In genomic region chr3:188349276-188349962, GRCh38 we compare ENCODE assay signal across 10 cellular contexts.
DNase-seq lines count a peak whose midpoint lies in the region; ATAC-seq, FAIRE-seq and TF ChIP-seq lines count a peak whose summit lies in the region.
"Had no signal": no experiment of that assay in that cellular context is flagged by ENCODE, and none has a peak within 500 bp of the region (broad histone marks: within the 10 kb centered on the region; RNA-seq: fewer than 3 reads in every experiment).

No MANE protein-coding gene starts in this region.

- intact Hi-C loops in tibial artery (cut with DNase I; ENCODE audit: low total_unique reads): no loop called here
- intact Hi-C loops in activated naive CD4-positive, alpha-beta T cell treated with anti-CD3 and anti-CD28 coated beads for 36 hours (cut with micrococcal nuclease): no loop called here

- H3K4me3 ChIP-seq in keratinocyte (ENCODE audit: control insufficient read depth in 2 of 3, extremely low read depth in 1 of 3, insufficient read depth in 2 of 3, low read depth in 1 of 3, low read length in 3 of 3): no peak overlapping the region
- H3K4me3 ChIP-seq in tibial artery: no peak overlapping the region

- H3K36me3 Mint-ChIP-seq in brain: no peaks in the 10 kb centered on the region
- H3K36me3 Mint-ChIP-seq in activated naive CD4-positive, alpha-beta T cell treated with anti-CD3 and anti-CD28 coated beads for 36 hours (ENCODE audit: low read depth): no peaks in the 10 kb centered on the region

- peaks cover 0 to 3% of the 10 kb centered on the region in 2 experiments for H3K36me3 ChIP-seq in keratinocyte (ENCODE audit: control insufficient read depth in 2 of 2, extremely low read depth in 1 of 2, insufficient read depth in 2 of 2, low read length in 2 of 2)
- H3K36me3 ChIP-seq in tibial artery: peaks cover 0 to 6% (median 0%) of the 10 kb centered on the region in 3 donors

- CTCF ChIA-PET in activated naive CD4-positive, alpha-beta T cell treated with anti-CD3 and anti-CD28 coated beads for 36 hours (lab: Charles Lee): interaction anchor here (0.6 kb wide), 1 partner anchor 11 kb away, joined by 3 read pairs; no protein-coding TSS in a partner anchor

- DNase-seq in HuH-7 (ENCODE audit: low spot score): peak; percentile 12
- no peak for DNase-seq in keratinocyte (ENCODE audit: low read depth, low spot score)
- no peak for DNase-seq in tibial artery
- DNase-seq in activated naive CD4-positive, alpha-beta T cell treated with anti-CD3 and anti-CD28 coated beads for 36 hours: no peak
- no peak for DNase-seq in UCSD-AML1 (lab: John Stamatoyannopoulos, UW; ENCODE audit: unreplicated experiment)
- DNase-seq in stimulated activated naive CD4-positive, alpha-beta T cell (lab: John Stamatoyannopoulos, UW): no peak
- DNase-seq: activated CD4-positive, alpha-beta T cell treated with anti-CD3 and anti-CD28 coated beads, Interleukin-2, amount 50 U/mL, for 1 hour; cerebellar nuclear complex had no signal

- no peaks in the 10 kb centered on the region for H3K9me1 ChIP-seq in keratinocyte (ENCODE audit: control insufficient read depth, extremely low read depth, insufficient read depth, low read length)

- peak overlapping the region; percentile 48 for H3K4me2 ChIP-seq in keratinocyte (ENCODE audit: control insufficient read depth, extremely low read depth, insufficient read depth, low read depth, low read length)

- TF ChIP-seq CTCF in brain (conservative IDR thresholded peaks at IDR 0.05) (no peak), keratinocyte (optimal IDR thresholded peaks at IDR 0.05 in 1 of 3, IDR thresholded peaks at IDR 0.05 in 1 of 3, conservative IDR thresholded peaks at IDR 0.05 in 1 of 3; ENCODE audit: extremely low read depth in 1 of 3, insufficient read depth in 2 of 3, low read length in 3 of 3) (peak in 2 of 3 experiments; percentile 14 to 28), tibial artery (IDR thresholded peaks at IDR 0.05) (no peak)

- H3K27me3 ChIP-seq in keratinocyte (ENCODE audit: control insufficient read depth, extremely low read depth, insufficient read depth, low read length): no peaks in the 10 kb centered on the region
- no peaks in the 10 kb centered on the region for H3K27me3 ChIP-seq in tibial artery

- H2AFZ ChIP-seq in keratinocyte (ENCODE audit: control insufficient read depth, low read length): no peak overlapping the region

- H3K9ac ChIP-seq in keratinocyte (ENCODE audit: control insufficient read depth, extremely low read depth, insufficient read depth, low read length): peak overlapping the region; percentile 9

- no peak overlapping the region for H3K4me3 Mint-ChIP-seq in brain
- H3K4me3 Mint-ChIP-seq in activated naive CD4-positive, alpha-beta T cell treated with anti-CD3 and anti-CD28 coated beads for 36 hours: no peak overlapping the region

- no peak for ATAC-seq in HG02840 (IDR thresholded peaks at IDR 0.05; ENCODE audit: low FRiP score, unreplicated experiment)

- H3K27ac Mint-ChIP-seq in brain: peak overlapping the region in 3 of 5 experiments; percentile 1 to 59 (median 36)
- no peak overlapping the region for H3K27ac Mint-ChIP-seq in activated naive CD4-positive, alpha-beta T cell treated with anti-CD3 and anti-CD28 coated beads for 36 hours

- peak overlapping the region; percentile 52 for H3K27ac ChIP-seq in keratinocyte (ENCODE audit: control insufficient read depth, insufficient read depth, low read length)
- H3K27ac ChIP-seq in tibial artery: peak overlapping the region; percentile 56 to 68

- H3K4me1 ChIP-seq in keratinocyte (ENCODE audit: control insufficient read depth, extremely low read depth, insufficient read depth, low read length) (peaks cover 33% of the 10 kb centered on the region), tibial artery (peaks cover 0 to 97% (median 41%) of the 10 kb centered on the region in 4 donors)

- no peaks in the 10 kb centered on the region for H3K79me2 ChIP-seq in keratinocyte (ENCODE audit: control insufficient read depth, insufficient read depth, low read length)

- H3K9me3 ChIP-seq in keratinocyte (ENCODE audit: control insufficient read depth, low read depth, low read length) (no peaks in the 10 kb centered on the region), tibial artery (no peaks in the 10 kb centered on the region)

- H3K9me3 Mint-ChIP-seq in brain: no peaks in the 10 kb centered on the region
- H3K9me3 Mint-ChIP-seq in activated naive CD4-positive, alpha-beta T cell treated with anti-CD3 and anti-CD28 coated beads for 36 hours: no peaks in the 10 kb centered on the region

- no peaks in the 10 kb centered on the region for H4K20me1 ChIP-seq in keratinocyte (ENCODE audit: control insufficient read depth, extremely low read depth, insufficient read depth, low read length)

- FAIRE-seq in keratinocyte (lab: Jason Lieb, UNC): peak; percentile 67

- H3K27me3 Mint-ChIP-seq in brain: no peaks in the 10 kb centered on the region
- H3K27me3 Mint-ChIP-seq in activated naive CD4-positive, alpha-beta T cell treated with anti-CD3 and anti-CD28 coated beads for 36 hours (ENCODE audit: low read depth): no peaks in the 10 kb centered on the region

- dilution Hi-C loops in keratinocyte (cut with MboI; ENCODE audit: extremely low pct_ligation_motif_present, low sequenced_read_pairs): no loop called here

- H3K4me1 Mint-ChIP-seq in brain: peaks cover 61% of the 10 kb centered on the region
- H3K4me1 Mint-ChIP-seq in activated naive CD4-positive, alpha-beta T cell treated with anti-CD3 and anti-CD28 coated beads for 36 hours (ENCODE audit: low read depth): peaks cover 4% of the 10 kb centered on the region

Comparison
In these comparisons a context has a peak if more than half of its experiments do, and no peak if none do; other contexts are left out.
1. CTCF ChIP-seq: peak in keratinocyte (2 of 3); none in brain (0 of 2) and tibial artery (0 of 2).